Comparison of ENCODE assay signal across 9 cellular contexts in the genomic region with DNA sequence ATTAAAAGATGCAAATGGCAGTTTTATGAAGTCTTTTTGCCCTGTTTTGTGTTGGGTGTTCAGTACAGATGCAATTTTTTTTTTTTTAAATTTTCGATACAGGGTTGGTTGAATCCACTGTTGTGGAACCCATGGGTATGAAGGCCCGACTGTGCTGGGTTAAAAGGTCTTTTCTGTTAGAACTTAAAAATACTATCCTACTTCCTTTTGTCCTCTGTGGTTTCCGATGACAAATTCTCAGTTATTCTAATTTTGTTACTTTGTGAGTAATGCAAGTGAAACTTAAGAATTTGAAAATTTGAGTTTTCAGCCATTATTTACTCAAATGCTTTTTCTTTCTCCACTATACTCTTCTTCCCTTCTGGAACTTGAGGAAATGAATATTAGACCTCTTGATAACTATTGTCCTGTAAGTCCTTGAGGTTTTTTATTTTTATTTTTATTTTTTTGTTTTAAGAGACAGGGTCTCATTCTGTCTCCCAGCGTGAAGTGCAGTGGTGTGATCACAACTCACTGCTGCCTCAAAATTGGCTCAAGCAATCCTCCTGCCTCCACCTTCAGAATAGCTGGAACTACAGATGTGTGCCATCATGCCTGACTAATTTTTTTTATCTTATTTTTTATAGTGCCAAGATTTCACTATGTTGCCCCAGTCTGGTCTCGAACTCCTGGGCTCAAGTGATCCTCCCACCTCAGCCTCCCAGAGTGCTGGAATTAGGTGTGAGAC.
DNase-seq lines count a peak whose midpoint lies in the region; ATAC-seq and TF ChIP-seq lines count a peak whose summit lies in the region.
"Had no signal": no experiment of that assay in that cellular context is flagged by ENCODE, and none has a peak within 500 bp of the region (broad histone marks: within the 10 kb centered on the region; RNA-seq: fewer than 3 reads in every experiment).

No MANE protein-coding gene starts in this region.

- peaks cover 9% of the 10 kb centered on the region for H3K36me3 Mint-ChIP-seq in natural killer cell treated with Interleukin-12 subunit alpha and Interleukin-12 subunit beta and Interleukin-15 and Interleukin-18, amount 100 ng/mL, for 72 hours

- H3K27me3 Mint-ChIP-seq in natural killer cell treated with Interleukin-12 subunit alpha and Interleukin-12 subunit beta and Interleukin-15 and Interleukin-18, amount 100 ng/mL, for 72 hours = no peaks in the 10 kb centered on the region

- H3K27ac Mint-ChIP-seq in natural killer cell treated with Interleukin-12 subunit alpha and Interleukin-12 subunit beta and Interleukin-15 and Interleukin-18, amount 100 ng/mL, for 72 hours = peak overlapping the region; percentile 91 to 93

- peaks cover 23 to 25% of the 10 kb centered on the region in 2 donors for H3K4me1 Mint-ChIP-seq in natural killer cell treated with Interleukin-12 subunit alpha and Interleukin-12 subunit beta and Interleukin-15 and Interleukin-18, amount 100 ng/mL, for 72 hours (ENCODE audit: low read depth in 2 of 2)

- DNase-seq in activated CD4-positive, CD25-positive, alpha-beta regulatory T cell treated with anti-CD3 and anti-CD28 coated beads, Interleukin-2, amount 50 U/mL, for 72 hours = no peak
- peak; percentile 67 for DNase-seq in NAMALWA (ENCODE audit: low spot score)
- no peak for DNase-seq in natural killer cell treated with Interleukin-12 subunit alpha and Interleukin-12 subunit beta and Interleukin-15 and Interleukin-18, amount 100 ng/mL, for 72 hours (ENCODE audit: low spot score)
- DNase-seq in NCI-H146 treated with DMSO at 0.1 percent for 48 hours (lab: John Stamatoyannopoulos, UW; ENCODE audit: unreplicated experiment) = no peak
- no peak for DNase-seq in NCI-H2227 treated with DMSO at 0.1 percent for 48 hours (lab: John Stamatoyannopoulos, UW)
- no peak for DNase-seq in erythroblast (lab: John Stamatoyannopoulos, UW)

- no peak for TF ChIP-seq POLR2A in erythroblast (IDR thresholded peaks at IDR 0.05; ENCODE audit: low read length)

- peak overlapping the region; percentile 86 for H3K4me3 Mint-ChIP-seq in natural killer cell treated with Interleukin-12 subunit alpha and Interleukin-12 subunit beta and Interleukin-15 and Interleukin-18, amount 100 ng/mL, for 72 hours

- peak; percentile 86 for ATAC-seq in activated CD4-positive, CD25-positive, alpha-beta regulatory T cell treated with anti-CD3 and anti-CD28 coated beads, Interleukin-2, amount 50 U/mL, for 24 hours
- ATAC-seq in HG02571 (IDR thresholded peaks at IDR 0.05; ENCODE audit: unreplicated experiment) = peak; percentile 73
- ATAC-seq in natural killer cell treated with Interleukin-12 subunit alpha and Interleukin-12 subunit beta and Interleukin-15 and Interleukin-18, amount 100 ng/mL, for 72 hours = peak; percentile 64 to 86
- ATAC-seq: A549 had no signal

- H3K9me3 Mint-ChIP-seq in natural killer cell treated with Interleukin-12 subunit alpha and Interleukin-12 subunit beta and Interleukin-15 and Interleukin-18, amount 100 ng/mL, for 72 hours = no peaks in the 10 kb centered on the region
